Comparison of ENCODE assay signal across 1 cellular context in genomic region chr10:122435212-122435827, GRCh38.
TF ChIP-seq lines count a peak whose summit lies in the region.

No MANE protein-coding gene starts in this region.

TF ChIP-seq in K562, 482 proteins besides CTCF, POLR2A, EP300 and RAD21 (continued from another document):
- TF ChIP-seq, protein P1, sequence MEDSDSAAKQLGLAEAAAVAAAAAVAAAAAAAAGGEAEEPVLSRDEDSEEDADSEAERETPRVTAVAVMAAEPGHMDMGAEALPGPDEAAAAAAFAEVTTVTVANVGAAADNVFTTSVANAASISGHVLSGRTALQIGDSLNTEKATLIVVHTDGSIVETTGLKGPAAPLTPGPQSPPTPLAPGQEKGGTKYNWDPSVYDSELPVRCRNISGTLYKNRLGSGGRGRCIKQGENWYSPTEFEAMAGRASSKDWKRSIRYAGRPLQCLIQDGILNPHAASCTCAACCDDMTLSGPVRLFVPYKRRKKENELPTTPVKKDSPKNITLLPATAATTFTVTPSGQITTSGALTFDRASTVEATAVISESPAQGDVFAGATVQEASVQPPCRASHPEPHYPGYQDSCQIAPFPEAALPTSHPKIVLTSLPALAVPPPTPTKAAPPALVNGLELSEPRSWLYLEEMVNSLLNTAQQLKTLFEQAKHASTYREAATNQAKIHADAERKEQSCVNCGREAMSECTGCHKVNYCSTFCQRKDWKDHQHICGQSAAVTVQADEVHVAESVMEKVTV (CRISPR knock-in tag; IDR thresholded peaks at IDR 0.05) = peak; percentile 45; the same call in 1 of the 2 replicates
